ENCODE assay signal across 13 cellular contexts in the genomic region with DNA sequence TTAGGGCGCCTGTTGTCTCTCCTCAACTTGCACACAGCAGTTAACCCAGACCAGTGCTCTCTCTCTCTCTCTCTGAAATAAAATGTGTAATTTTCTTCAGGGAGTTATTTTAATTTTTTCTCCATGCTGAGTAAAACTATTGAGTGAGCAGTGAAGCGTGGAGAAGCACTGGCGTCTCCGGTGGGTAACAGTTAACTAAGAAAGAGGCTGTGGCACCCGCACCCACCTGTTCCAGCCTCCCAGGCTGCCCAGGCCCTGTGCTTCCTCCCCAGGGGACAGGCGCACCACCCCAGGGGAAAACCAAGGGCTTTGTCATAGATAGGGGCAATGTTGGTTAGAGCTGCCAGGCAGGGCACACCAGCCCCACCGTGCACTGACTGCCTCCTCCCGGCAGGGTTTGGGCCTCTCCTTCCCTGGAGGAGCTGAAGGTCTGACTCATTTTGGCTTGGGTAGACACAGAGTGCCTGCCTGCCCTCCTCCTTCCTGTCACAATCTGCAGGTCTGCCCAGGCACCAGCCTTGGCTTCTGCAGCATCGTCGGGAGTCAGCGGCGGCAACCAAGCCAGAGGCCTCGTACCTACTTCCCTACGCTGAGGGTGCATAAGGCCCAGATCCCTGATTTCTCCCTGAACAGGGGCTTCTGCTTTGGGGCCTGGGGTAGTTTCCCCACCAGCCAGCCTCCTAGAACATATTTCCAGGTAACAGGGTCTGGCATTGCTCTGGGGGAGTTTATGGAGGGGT. TPM values are rescaled to one million over a fixed set of nuclear protein-coding genes. Genes with fewer than 3 reads are reported as not detected.
DNase-seq lines count a peak whose midpoint lies in the region; ATAC-seq, FAIRE-seq and TF ChIP-seq lines count a peak whose summit lies in the region.
"Had no signal": no experiment of that assay in that cellular context is flagged by ENCODE, and none has a peak within 500 bp of the region (broad histone marks: within the 10 kb centered on the region; RNA-seq: fewer than 3 reads in every experiment).

No MANE protein-coding gene starts in this region.

- peak; percentile 73 for DNase-seq in A673 (ENCODE audit: low spot score)
- DNase-seq in NCI-H2107 treated with DMSO at 0.1 percent for 48 hours (lab: John Stamatoyannopoulos, UW; ENCODE audit: unreplicated experiment): peak; percentile 79
- no peak for DNase-seq in fibroblast of the aortic adventitia (ENCODE audit: low read depth)
- no peak for DNase-seq in HTR-8/SVneo (ENCODE audit: insufficient read length, low spot score)
- DNase-seq in small intestine: no peak
- DNase-seq in iPS-NIHi11 (ENCODE audit: low spot score): no peak
- DNase-seq: DMS153 had no signal

- H3K27me3 ChIP-seq in A673 (replicated peaks; ENCODE audit: insufficient read depth, low read depth, low read length, poor library complexity) (no peaks in the 10 kb centered on the region), small intestine (ENCODE audit: control insufficient read depth in 2 of 2, insufficient read depth in 2 of 2, low read length in 2 of 2) (peaks cover 22 to 32% of the 10 kb centered on the region in 2 donors)
- H3K27me3 ChIP-seq: ascending aorta had no signal

- H3K27ac ChIP-seq in A673 (ENCODE audit: low read depth, low read length, poor library complexity, severe bottlenecking) (no peak overlapping the region), small intestine (ENCODE audit: low read depth in 1 of 2, low read length in 1 of 2) (no peak overlapping the region)
- H3K27ac ChIP-seq: ascending aorta, neutrophil, VCaP had no signal

- no peak for FAIRE-seq in HTR-8/SVneo (lab: Jason Lieb, UNC)
- FAIRE-seq in small intestine (lab: Jason Lieb, UNC): no peak
- FAIRE-seq: frontal cortex had no signal

- WGBS in small intestine, 3 donors: 72 to 77% (median 73%) methylated on average over 14 of the region's 14 CpGs

- ATAC-seq in GM18861 (IDR thresholded peaks at IDR 0.05; ENCODE audit: unreplicated experiment): peak; percentile 57
- ATAC-seq in GM21423 (IDR thresholded peaks at IDR 0.05; ENCODE audit: unreplicated experiment): no peak

- TF ChIP-seq CTCF in A673 (conservative IDR thresholded peaks at IDR 0.05; ENCODE audit: low read depth, low read length): no peak
- TF ChIP-seq CTCF in fibroblast of the aortic adventitia (IDR thresholded peaks at IDR 0.05; ENCODE audit: insufficient read depth, low read length): peak; percentile 20

- H3K36me3 ChIP-seq in A673 (ENCODE audit: insufficient read depth, low read length, poor library complexity, severe bottlenecking) (no peaks in the 10 kb centered on the region), small intestine (ENCODE audit: control insufficient read depth in 2 of 2, insufficient read depth in 2 of 2, low read length in 2 of 2) (no peaks in the 10 kb centered on the region)
- H3K36me3 ChIP-seq: ascending aorta, neutrophil had no signal

- CTCF ChIA-PET in A673 (lab: Charles Lee): interaction anchor here (0.6 to 1.0 kb wide), 2 partner anchors 31 to 167 kb away, joined by 3 read pairs; no protein-coding TSS in a partner anchor

- POLR2A ChIA-PET in A673 (lab: Charles Lee; ENCODE audit: low non-redundant PET): no interaction called here

- H3K4me3 ChIP-seq in A673 (ENCODE audit: low read depth, low read length, poor library complexity, severe bottlenecking) (no peak overlapping the region), fibroblast of the aortic adventitia (ENCODE audit: low read depth, low read length) (no peak overlapping the region), small intestine (ENCODE audit: low read depth in 1 of 2, low read length in 2 of 2) (no peak overlapping the region)
- H3K4me3 ChIP-seq: ascending aorta had no signal

- intact Hi-C loops in A673 (cut with micrococcal nuclease; ENCODE audit: unreplicated experiment): no loop called here

- H3K9me3 ChIP-seq in A673 (ENCODE audit: low read depth, low read length, poor library complexity, severe bottlenecking) (no peaks in the 10 kb centered on the region), small intestine (ENCODE audit: control insufficient read depth, low read depth) (no peaks in the 10 kb centered on the region)
- H3K9me3 ChIP-seq: ascending aorta had no signal

- BruUV-seq in A673 (replicated peaks; lab: Mats Ljungman, UMichigan): no TSS peak

- H3K4me1 ChIP-seq in A673 (ENCODE audit: insufficient read depth, low read length, poor library complexity, severe bottlenecking) (peaks cover 34% of the 10 kb centered on the region), small intestine (ENCODE audit: control insufficient read depth in 2 of 2, insufficient read depth in 1 of 2, low read depth in 1 of 2, low read length in 1 of 2) (no peaks in the 10 kb centered on the region)

RNA-seq across cellular contexts. Expression of gene HOXC5, which starts 3.9 kb away (rescaled TPM):
- 1.6 and 1.9 TPM in 2 replicates for total RNA-seq in A673 (2021)
- 0.18 and 1.8 TPM in 2 replicates for total RNA-seq in fibroblast of the aortic adventitia (ENCODE audit: low replicate concordance)
- under 1 TPM in 1 of 3 donors, not detected in 2; 0.63 TPM for polyA plus RNA-seq in small intestine
- total RNA-seq: ascending aorta, frontal cortex had no signal

RNA-seq across cellular contexts. Expression of gene HOXC6, which starts 8.6 kb away (rescaled TPM):
- total RNA-seq in A673 (2021) (20.8 and 22.3 TPM in 2 replicates), fibroblast of the aortic adventitia (ENCODE audit: low replicate concordance) (0.09 and 0.90 TPM in 2 replicates)
- 1 to 10 TPM in 2 of 3 donors, not detected in 1; 1.5 to 1.9 TPM for polyA plus RNA-seq in small intestine
- total RNA-seq: frontal cortex had no signal

RNA-seq across cellular contexts. Expression of gene HOXC4, which starts 16.8 kb away (rescaled TPM):
- total RNA-seq in A673 (2021) (9.6 and 9.8 TPM in 2 replicates), fibroblast of the aortic adventitia (ENCODE audit: low replicate concordance) (0.36 and 1.4 TPM in 2 replicates)
- 1 to 10 TPM in 1 of 3 donors, under 1 TPM in 1, not detected in 1; 0.54 to 1.1 TPM for polyA plus RNA-seq in small intestine
- total RNA-seq: frontal cortex had no signal

RNA-seq across cellular contexts. Expression of gene HOXC8, which starts 28.0 kb away (rescaled TPM):
- total RNA-seq in A673 (2021): 10.9 and 11.1 TPM in 2 replicates
- 3.4 TPM in 1 of 2 replicates, not detected in the other for total RNA-seq in fibroblast of the aortic adventitia (ENCODE audit: low replicate concordance)
- under 1 TPM in 1 of 3 donors, not detected in 2; 0.03 TPM for polyA plus RNA-seq in small intestine
- total RNA-seq: frontal cortex had no signal

RNA-seq across cellular contexts. Expression of gene HOXC9, which starts 36.8 kb away (rescaled TPM):
- 21.1 and 22.3 TPM in 2 replicates for total RNA-seq in A673 (2021)
- total RNA-seq in fibroblast of the aortic adventitia (ENCODE audit: low replicate concordance): 0.65 TPM in 1 of 2 replicates, not detected in the other
- not detected for polyA plus RNA-seq in small intestine
- total RNA-seq: frontal cortex had no signal

Comparison
In these comparisons a context has a peak if more than half of its experiments do, and no peak if none do; other contexts are left out.
1. DNase-seq: peak in A673 (single experiment) and NCI-H2107 treated with DMSO at 0.1 percent for 48 hours (single experiment); none in fibroblast of the aortic adventitia (single experiment), HTR-8/SVneo (single experiment), small intestine (single experiment) and iPS-NIHi11 (single experiment).
2. RNA of gene HOXC6, which starts 8.6 kb away (total RNA-seq): 20.8 to 22.3 TPM in A673; 0.09 to 0.90 TPM in fibroblast of the aortic adventitia; every median in the first group is over 10 times any median in the second.